ENCODE assay signal across 10 cellular contexts in genomic region chr6:142013286-142013685, GRCh38.
DNase-seq lines count a peak whose midpoint lies in the region; ATAC-seq and TF ChIP-seq lines count a peak whose summit lies in the region.
"Had no signal": no experiment of that assay in that cellular context is flagged by ENCODE, and none has a peak within 500 bp of the region (broad histone marks: within the 10 kb centered on the region; RNA-seq: fewer than 3 reads in every experiment).

No MANE protein-coding gene starts in this region.

- no peak overlapping the region for H3K27ac ChIP-seq in vagina
- H3K27ac ChIP-seq: sigmoid colon had no signal

- no peaks in the 10 kb centered on the region for H3K36me3 ChIP-seq in vagina
- H3K36me3 ChIP-seq: sigmoid colon had no signal

- no peak overlapping the region for H3K27ac Mint-ChIP-seq in T-helper 2 cell treated with Interferon-gamma antibody and Interleukin-4, amounts not matched to agents 5 μg/mL and 100 μg/mL, for 36 hours

- H3K4me3 ChIP-seq in epithelial cell of proximal tubule (ENCODE audit: low read depth, low read length) (no peak overlapping the region), vagina (no peak overlapping the region)
- H3K4me3 ChIP-seq: sigmoid colon had no signal

- no peaks in the 10 kb centered on the region for H3K9me3 ChIP-seq in vagina
- H3K9me3 ChIP-seq: sigmoid colon had no signal

- no peaks in the 10 kb centered on the region for H3K36me3 Mint-ChIP-seq in T-helper 2 cell treated with Interferon-gamma antibody and Interleukin-4, amounts not matched to agents 5 μg/mL and 100 μg/mL, for 36 hours (ENCODE audit: low read depth)

- peaks cover 4% of the 10 kb centered on the region for H3K4me1 Mint-ChIP-seq in T-helper 2 cell treated with Interferon-gamma antibody and Interleukin-4, amounts not matched to agents 5 μg/mL and 100 μg/mL, for 36 hours (ENCODE audit: low read depth)

- TF ChIP-seq CTCF in epithelial cell of proximal tubule (conservative IDR thresholded peaks at IDR 0.05; ENCODE audit: low read depth, low read length) (no peak), vagina (IDR thresholded peaks at IDR 0.05) (no peak)

- H3K27me3 Mint-ChIP-seq in T-helper 2 cell treated with Interferon-gamma antibody and Interleukin-4, amounts not matched to agents 5 μg/mL and 100 μg/mL, for 36 hours (ENCODE audit: low read depth), result peaks cover 12% of the 10 kb centered on the region

- peak; percentile 61 for DNase-seq in COLO829 (ENCODE audit: low spot score)
- peak; percentile 58 for DNase-seq in epithelial cell of proximal tubule (ENCODE audit: low read depth)
- no peak for DNase-seq in T-helper 2 cell treated with Interferon-gamma antibody and Interleukin-4, amounts not matched to agents 5 μg/mL and 100 μg/mL, for 36 hours (ENCODE audit: low spot score)
- no peak for DNase-seq in COR-L47 (lab: John Stamatoyannopoulos, UW)
- DNase-seq in vagina (ENCODE audit: extremely low spot score in 2 of 2), result no peak
- DNase-seq: cerebellar nuclear complex, sigmoid colon had no signal

- H3K4me1 ChIP-seq in vagina, result peaks cover 7% of the 10 kb centered on the region
- H3K4me1 ChIP-seq: sigmoid colon had no signal

- H3K27me3 ChIP-seq in vagina, result no peaks in the 10 kb centered on the region
- H3K27me3 ChIP-seq: sigmoid colon had no signal

- ATAC-seq in GM21390 (IDR thresholded peaks at IDR 0.05; ENCODE audit: unreplicated experiment) (peak; percentile 89), HG03520 (IDR thresholded peaks at IDR 0.05; ENCODE audit: unreplicated experiment) (peak; percentile 81), HG03521 (IDR thresholded peaks at IDR 0.05; ENCODE audit: unreplicated experiment) (no peak)

- intact Hi-C loops in vagina (cut with DNase I), result no loop called here

- no peaks in the 10 kb centered on the region for H3K9me3 Mint-ChIP-seq in T-helper 2 cell treated with Interferon-gamma antibody and Interleukin-4, amounts not matched to agents 5 μg/mL and 100 μg/mL, for 36 hours

- no peak for TF ChIP-seq POLR2A in vagina (IDR thresholded peaks at IDR 0.05)

- no peak overlapping the region for H3K4me3 Mint-ChIP-seq in T-helper 2 cell treated with Interferon-gamma antibody and Interleukin-4, amounts not matched to agents 5 μg/mL and 100 μg/mL, for 36 hours

Comparison
In these comparisons a context has a peak if more than half of its experiments do, and no peak if none do; other contexts are left out.
1. DNase-seq: peak in COLO829 (single experiment) and epithelial cell of proximal tubule (single experiment); none in T-helper 2 cell treated with Interferon-gamma antibody and Interleukin-4, amounts not matched to agents 5 μg/mL and 100 μg/mL, for 36 hours (single experiment), COR-L47 (single experiment) and vagina (0 of 2).